1 cellular context compared by ENCODE assay signal in genomic region chr7:50216626-50217025, GRCh38.
TF ChIP-seq lines count a peak whose summit lies in the region.

No MANE protein-coding gene starts in this region.

TF ChIP-seq in SK-N-SH, 30 proteins besides CTCF, POLR2A, EP300 and RAD21 (continued from another document):
- TF ChIP-seq REST (IDR thresholded peaks at IDR 0.05; ENCODE audit: low read depth, low read length), result no peak
- no peak for TF ChIP-seq IRF3 (IDR thresholded peaks at IDR 0.05; ENCODE audit: low read depth, low read length)
- no peak for TF ChIP-seq USF1 (IDR thresholded peaks at IDR 0.05; ENCODE audit: borderline replicate concordance, low read depth)
- TF ChIP-seq NRF1 (IDR thresholded peaks at IDR 0.05; ENCODE audit: low read depth, low read length), result no peak
- TF ChIP-seq GABPA (IDR thresholded peaks at IDR 0.05; ENCODE audit: low read depth), result no peak
